Comparison of ENCODE assay signal across 24 cellular contexts in genomic region chr3:164940737-164941136, GRCh38.
DNase-seq lines count a peak whose midpoint lies in the region; ATAC-seq, FAIRE-seq and TF ChIP-seq lines count a peak whose summit lies in the region.
"Had no signal": no experiment of that assay in that cellular context is flagged by ENCODE, and none has a peak within 500 bp of the region (broad histone marks: within the 10 kb centered on the region; RNA-seq: fewer than 3 reads in every experiment).

No MANE protein-coding gene starts in this region.

- CTCF ChIA-PET in PC-3 (lab: Charles Lee) (no interaction called here), H1 (lab: Charles Lee; ENCODE audit: partially characterized antibody) (no interaction called here)

- H2BK15ac ChIP-seq in H9 (ENCODE audit: low read depth, low read length): no peak overlapping the region
- H2BK15ac ChIP-seq in H1 (ENCODE audit: low read length): no peak overlapping the region

- TF ChIP-seq CTCF in H9 (conservative IDR thresholded peaks at IDR 0.05) (no peak), PC-3 (conservative IDR thresholded peaks at IDR 0.05; ENCODE audit: low read depth, low read length) (no peak), H1 (IDR thresholded peaks at IDR 0.05; ENCODE audit: control extremely low read depth in 1 of 3, insufficient read depth in 1 of 3, low read depth in 1 of 3, low read length in 3 of 3) (no peak), omental fat pad (IDR thresholded peaks at IDR 0.05) (no peak), coronary artery (IDR thresholded peaks at IDR 0.05) (no peak)

- no peaks in the 10 kb centered on the region for H4K20me1 ChIP-seq in H9 (ENCODE audit: control insufficient read depth, insufficient read depth, insufficient read length)
- H4K20me1 ChIP-seq in PC-3 (ENCODE audit: low read length): no peaks in the 10 kb centered on the region
- no peaks in the 10 kb centered on the region for H4K20me1 ChIP-seq in H1 (replicated peaks in 1 of 2; ENCODE audit: control insufficient read depth in 1 of 2, insufficient read depth in 2 of 2, low read length in 2 of 2)

- no peak overlapping the region for H2AK5ac ChIP-seq in H9 (ENCODE audit: insufficient read length, low read length)
- H2AK5ac ChIP-seq in H1 (ENCODE audit: low read depth, low read length): no peak overlapping the region

- H3K9me3 ChIP-seq in H9 (ENCODE audit: control insufficient read depth, low read depth, low read length): no peaks in the 10 kb centered on the region
- no peaks in the 10 kb centered on the region for H3K9me3 ChIP-seq in PC-3 (ENCODE audit: low read length)
- peaks cover 5 to 8% of the 10 kb centered on the region in 2 experiments; a peak in 3 of 4 replicates for H3K9me3 ChIP-seq in H1 (ENCODE audit: insufficient read depth in 2 of 2, low read depth in 1 of 2, low read length in 1 of 2)
- H3K9me3 ChIP-seq: body of pancreas, prostate gland had no signal

- no peaks in the 10 kb centered on the region for H3K9me2 ChIP-seq in PC-3 (replicated peaks; ENCODE audit: low read length)

- H3K36me3 Mint-ChIP-seq in H9 (ENCODE audit: insufficient read depth in 1 of 3, low read depth in 3 of 3): peaks cover 8 to 13% (median 9%) of the 10 kb centered on the region in 3 experiments
- no peaks in the 10 kb centered on the region for H3K36me3 Mint-ChIP-seq in activated naive CD8-positive, alpha-beta T cell treated with anti-CD3 and anti-CD28 coated beads for 36 hours
- H3K36me3 Mint-ChIP-seq: activated naive CD8-positive, alpha-beta T cell; CD14-positive monocyte; memory B cell had no signal

- ATAC-seq in PC-3: no peak
- ATAC-seq in omental fat pad (ENCODE audit: low FRiP score): peak; percentile 57
- ATAC-seq in HG02759 (IDR thresholded peaks at IDR 0.05; ENCODE audit: unreplicated experiment): no peak
- ATAC-seq in left ventricle myocardium superior: no peak
- ATAC-seq: activated CD4-positive, alpha-beta T cell treated with anti-CD3 and anti-CD28 coated beads for 36 hours; body of pancreas; left colon had no signal

- H3K27me3 ChIP-seq in H9 (ENCODE audit: insufficient read depth, low read length) (no peaks in the 10 kb centered on the region), PC-3 (ENCODE audit: low read length) (no peaks in the 10 kb centered on the region), H1 (replicated peaks in 1 of 4; ENCODE audit: control insufficient read depth in 3 of 4, extremely low read depth in 1 of 4, insufficient read depth in 3 of 4, low read length in 3 of 4) (no peaks in the 10 kb centered on the region)
- H3K27me3 ChIP-seq: body of pancreas had no signal

- H2BK120ac ChIP-seq in H9 (ENCODE audit: low read depth, low read length, poor library complexity, severe bottlenecking): no peak overlapping the region
- no peak overlapping the region for H2BK120ac ChIP-seq in H1 (replicated peaks; ENCODE audit: low read depth, low read length)

- H3K27me3 Mint-ChIP-seq in H9 (ENCODE audit: low read depth): no peaks in the 10 kb centered on the region
- no peaks in the 10 kb centered on the region for H3K27me3 Mint-ChIP-seq in activated naive CD8-positive, alpha-beta T cell treated with anti-CD3 and anti-CD28 coated beads for 36 hours
- H3K27me3 Mint-ChIP-seq: activated CD4-positive, alpha-beta T cell treated with anti-CD3 and anti-CD28 coated beads for 36 hours; activated naive CD8-positive, alpha-beta T cell; memory B cell had no signal

- no peak overlapping the region for H3K56ac ChIP-seq in H9 (ENCODE audit: insufficient read length, low read depth, low read length)
- no peak overlapping the region for H3K56ac ChIP-seq in H1 (replicated peaks; ENCODE audit: insufficient read length, low read depth, low read length)

- H3T11ph ChIP-seq in H9 (ENCODE audit: low read length): no peak overlapping the region

- no peak overlapping the region for H3K18ac ChIP-seq in H9 (ENCODE audit: insufficient read length, low read depth, low read length)
- no peak overlapping the region for H3K18ac ChIP-seq in H1 (ENCODE audit: extremely low read depth, low read length)

- DNase-seq in H9 (no peak), PC-3 (peak; percentile 27), H1 (ENCODE audit: low read depth in 1 of 2, low spot score in 2 of 2) (no peak), omental fat pad (ENCODE audit: low spot score) (no peak), coronary artery (ENCODE audit: low spot score) (no peak), left ventricle myocardium superior (no peak)
- no peak for DNase-seq in activated naive CD8-positive, alpha-beta T cell treated with anti-CD3 and anti-CD28 coated beads for 36 hours
- DNase-seq: activated CD4-positive, alpha-beta T cell treated with anti-CD3 and anti-CD28 coated beads for 36 hours; activated effector memory CD4-positive, alpha-beta T cell treated with Interleukin-2 at 50 U/mL for 16 hours; body of pancreas; foreskin fibroblast; HFFc6; IMR-90; left colon; NCI-H2107; stimulated activated CD4-positive, alpha-beta T cell treated with anti-CD3 and anti-CD28 coated beads, Interleukin-15, amount 100 ng/mL, for 24 hours; stimulated activated naive CD4-positive, alpha-beta T cell; T-helper 2 cell had no signal

- peak overlapping the region; percentile 27 to 94 (median 94); a peak in 6 of 7 replicates for H3K27ac Mint-ChIP-seq in H9
- H3K27ac Mint-ChIP-seq in activated naive CD8-positive, alpha-beta T cell treated with anti-CD3 and anti-CD28 coated beads for 36 hours: no peak overlapping the region
- H3K27ac Mint-ChIP-seq: activated CD4-positive, alpha-beta T cell treated with anti-CD3 and anti-CD28 coated beads for 36 hours; activated naive CD8-positive, alpha-beta T cell; CD14-positive monocyte; HFFc6; memory B cell had no signal

- no peak for TF ChIP-seq EP300 in H1 (IDR thresholded peaks at IDR 0.05; ENCODE audit: borderline replicate concordance in 1 of 2, low read depth in 2 of 2, low read length in 2 of 2)

- no peaks in the 10 kb centered on the region for H3K79me2 ChIP-seq in H9 (ENCODE audit: insufficient read depth, low read length)
- no peaks in the 10 kb centered on the region for H3K79me2 ChIP-seq in PC-3 (ENCODE audit: low read length)
- H3K79me2 ChIP-seq in H1 (ENCODE audit: control insufficient read depth in 1 of 2, insufficient read depth in 2 of 2, low read length in 2 of 2): no peaks in the 10 kb centered on the region

- no peak for TF ChIP-seq RAD21 in H1 (IDR thresholded peaks at IDR 0.05 in 1 of 2, conservative IDR thresholded peaks at IDR 0.05 in 1 of 2; ENCODE audit: low read depth in 2 of 2, low read length in 2 of 2)

- H4K8ac ChIP-seq in H9 (replicated peaks; ENCODE audit: insufficient read length, low read depth, low read length) (no peak overlapping the region), H1 (ENCODE audit: extremely low read depth, insufficient read depth, low read length) (no peak overlapping the region)

- intact Hi-C loops in PC-3 (cut with micrococcal nuclease) (no loop called here), left ventricle myocardium superior (cut with micrococcal nuclease) (no loop called here)

- H3K4me1 Mint-ChIP-seq in H9: peaks cover 9 to 11% of the 10 kb centered on the region in 2 experiments
- no peaks in the 10 kb centered on the region for H3K4me1 Mint-ChIP-seq in activated naive CD8-positive, alpha-beta T cell treated with anti-CD3 and anti-CD28 coated beads for 36 hours
- H3K4me1 Mint-ChIP-seq: activated CD4-positive, alpha-beta T cell treated with anti-CD3 and anti-CD28 coated beads for 36 hours; CD14-positive monocyte; memory B cell had no signal

- H3K23me2 ChIP-seq in H9 (ENCODE audit: insufficient read length, low read depth, low read length, poor library complexity, severe bottlenecking) (no peaks in the 10 kb centered on the region), H1 (ENCODE audit: low read depth, low read length) (no peaks in the 10 kb centered on the region)

- no peak overlapping the region for H3K4me3 ChIP-seq in PC-3 (ENCODE audit: low read length)
- no peak overlapping the region for H3K4me3 ChIP-seq in H1 (ENCODE audit: extremely low read depth in 1 of 4, insufficient read depth in 2 of 4, low read depth in 3 of 4, low read length in 4 of 4)
- H3K4me3 ChIP-seq in coronary artery: no peak overlapping the region
- H3K4me3 ChIP-seq: body of pancreas, prostate gland, SK-N-MC had no signal

- H3K79me1 ChIP-seq in H9 (ENCODE audit: insufficient read depth, low read depth, low read length, poor library complexity, severe bottlenecking): no peaks in the 10 kb centered on the region
- no peaks in the 10 kb centered on the region for H3K79me1 ChIP-seq in H1 (ENCODE audit: low read depth, low read length)

- POLR2A ChIA-PET in PC-3 (lab: Charles Lee; ENCODE audit: unreplicated experiment) (no interaction called here), H1 (lab: Charles Lee; ENCODE audit: partially characterized antibody) (no interaction called here)

- H3K4me1 ChIP-seq in H9 (ENCODE audit: insufficient read depth, low read length) (no peaks in the 10 kb centered on the region), PC-3 (ENCODE audit: insufficient read depth, low read length) (no peaks in the 10 kb centered on the region), H1 (replicated peaks in 1 of 4; ENCODE audit: control insufficient read depth in 3 of 4, insufficient read depth in 4 of 4, low read length in 3 of 4) (peaks cover 0 to 3% (median 0%) of the 10 kb centered on the region in 4 experiments; a peak in 1 of 7 replicates)
- H3K4me1 ChIP-seq: body of pancreas, prostate gland had no signal

- H3K4ac ChIP-seq in H9 (ENCODE audit: low read depth, low read length) (no peak overlapping the region), H1 (replicated peaks; ENCODE audit: insufficient read length, low read depth, low read length) (no peak overlapping the region)

- H3K9ac ChIP-seq in H9 (ENCODE audit: extremely low read depth, insufficient read length, low read length): no peak overlapping the region
- no peak overlapping the region for H3K9ac ChIP-seq in PC-3 (ENCODE audit: low read length)
- H3K9ac ChIP-seq in H1 (replicated peaks in 1 of 4; ENCODE audit: extremely low read depth in 1 of 4, low read depth in 3 of 4, low read length in 3 of 4): no peak overlapping the region

- H3F3A ChIP-seq in PC-3 (ENCODE audit: low read length, unreplicated experiment): no peaks in the 10 kb centered on the region

- H2BK12ac ChIP-seq in H9 (ENCODE audit: insufficient read length, low read depth, low read length) (no peak overlapping the region), H1 (ENCODE audit: low read depth, low read length) (no peak overlapping the region)

- H3K27ac ChIP-seq in H9 (ENCODE audit: insufficient read length, low read depth, low read length) (no peak overlapping the region), PC-3 (ENCODE audit: low read length) (no peak overlapping the region), H1 (ENCODE audit: low read depth, low read length) (no peak overlapping the region), coronary artery (no peak overlapping the region)
- H3K27ac ChIP-seq: body of pancreas, prostate gland, SK-N-MC had no signal

- H3K4me2 ChIP-seq in H9 (ENCODE audit: insufficient read depth, insufficient read length, low read length) (no peak overlapping the region), PC-3 (ENCODE audit: low read length) (no peak overlapping the region), H1 (ENCODE audit: insufficient read depth in 1 of 2, low read depth in 2 of 2, low read length in 2 of 2) (no peak overlapping the region)

- no peak for FAIRE-seq in H1 (lab: Jason Lieb, UNC)

- H4K91ac ChIP-seq in H9 (ENCODE audit: insufficient read length, low read depth, low read length): no peak overlapping the region
- H4K91ac ChIP-seq in H1 (replicated peaks; ENCODE audit: insufficient read length, low read length): no peak overlapping the region

- H2AFZ ChIP-seq in H9 (ENCODE audit: low read length) (no peak overlapping the region), PC-3 (ENCODE audit: low read length) (no peak overlapping the region), H1 (ENCODE audit: low read length) (no peak overlapping the region)

- H2BK20ac ChIP-seq in H9 (ENCODE audit: low read depth, low read length, poor library complexity, severe bottlenecking): no peak overlapping the region
- H2BK20ac ChIP-seq in H1 (ENCODE audit: low read length): no peak overlapping the region

- H3K23ac ChIP-seq in H9 (ENCODE audit: insufficient read length, low read depth, low read length) (no peak overlapping the region), H1 (ENCODE audit: insufficient read length) (no peak overlapping the region)

- no TSS peak for BruUV-seq in PC-3 (replicated peaks; lab: Mats Ljungman, UMichigan)

- peaks cover 9% of the 10 kb centered on the region in 2 experiments for H3K9me3 Mint-ChIP-seq in H9
- H3K9me3 Mint-ChIP-seq in activated naive CD8-positive, alpha-beta T cell treated with anti-CD3 and anti-CD28 coated beads for 36 hours: peaks cover 9% of the 10 kb centered on the region

- H3K14ac ChIP-seq in H9 (ENCODE audit: insufficient read depth, low read length) (no peak overlapping the region), H1 (ENCODE audit: insufficient read length) (no peak overlapping the region)

- no CpG with 5 or more reads among the region's 1 CpG for WGBS in H9 (ENCODE audit: extremely low coverage, insufficient read length, low lambda C conversion rate)
- 100% methylated on average over 1 of the region's 1 CpG; no CpG with 5 or more reads in 1 of the 2 experiments for WGBS in H1 (ENCODE audit: extremely low coverage in 1 of 2, insufficient coverage in 1 of 2, insufficient read length in 1 of 2, insufficient replicate concordance in 2 of 2, low coverage in 1 of 2, low lambda C conversion rate in 2 of 2, missing lambda C conversion rate in 1 of 2), 2 experiments

- H3K36me3 ChIP-seq in PC-3 (ENCODE audit: low read depth, low read length) (no peaks in the 10 kb centered on the region), H1 (ENCODE audit: control insufficient read depth in 2 of 4, insufficient read depth in 4 of 4, low read length in 3 of 4) (no peaks in the 10 kb centered on the region)
- H3K36me3 ChIP-seq: prostate gland had no signal

- H2BK5ac ChIP-seq in H9 (ENCODE audit: insufficient read length, low read length) (no peak overlapping the region), H1 (ENCODE audit: low read depth, low read length) (no peak overlapping the region)

- TF ChIP-seq POLR2A in H1 (IDR thresholded peaks at IDR 0.05; ENCODE audit: control extremely low read depth in 1 of 2, low read depth in 2 of 2, low read length in 2 of 2): no peak

- H3K4me3 Mint-ChIP-seq in H9: no peak overlapping the region
- H3K4me3 Mint-ChIP-seq in activated naive CD8-positive, alpha-beta T cell treated with anti-CD3 and anti-CD28 coated beads for 36 hours: no peak overlapping the region
- H3K4me3 Mint-ChIP-seq: activated CD4-positive, alpha-beta T cell treated with anti-CD3 and anti-CD28 coated beads for 36 hours; activated naive CD8-positive, alpha-beta T cell; CD14-positive monocyte; HFFc6; memory B cell had no signal

- no peak overlapping the region for H4K5ac ChIP-seq in H9 (ENCODE audit: insufficient read length, low read depth, low read length)
- H4K5ac ChIP-seq in H1 (ENCODE audit: insufficient read length, low read depth, low read length): peak overlapping the region; percentile 62
